Comparison of ENCODE assay signal across 15 cellular contexts in genomic region chr17:61415374-61416210, GRCh38. TPM values are rescaled to one million over a fixed set of nuclear protein-coding genes. Genes with fewer than 3 reads are reported as not detected.
DNase-seq lines count a peak whose midpoint lies in the region; ATAC-seq and TF ChIP-seq lines count a peak whose summit lies in the region.
"Had no signal": no experiment of that assay in that cellular context is flagged by ENCODE, and none has a peak within 500 bp of the region (broad histone marks: within the 10 kb centered on the region; RNA-seq: fewer than 3 reads in every experiment).

No MANE protein-coding gene starts in this region.

- no peak overlapping the region for H4K8ac ChIP-seq in mesenchymal stem cell (ENCODE audit: low read length)

- no peak overlapping the region for H4K91ac ChIP-seq in mesenchymal stem cell (ENCODE audit: low read length)

- H3K9me3 ChIP-seq in heart right ventricle, result no peaks in the 10 kb centered on the region
- H3K9me3 ChIP-seq in colonic mucosa, result no peaks in the 10 kb centered on the region
- H3K9me3 ChIP-seq in mesenchymal stem cell (ENCODE audit: control insufficient read depth, low read length), result no peaks in the 10 kb centered on the region
- no peaks in the 10 kb centered on the region for H3K9me3 ChIP-seq in upper lobe of right lung

- no peak overlapping the region for H3K4me2 ChIP-seq in mesenchymal stem cell (ENCODE audit: low read length, poor library complexity, severe bottlenecking)

- H3K79me1 ChIP-seq in mesenchymal stem cell (replicated peaks; ENCODE audit: low read length, poor library complexity, severe bottlenecking), result peaks cover 2% of the 10 kb centered on the region

- H3K9ac ChIP-seq in colonic mucosa (ENCODE audit: low read depth in 2 of 2, low read length in 2 of 2), result no peak overlapping the region
- peak overlapping the region; percentile 75 for H3K9ac ChIP-seq in mesenchymal stem cell (ENCODE audit: low read length)

- H3K27ac ChIP-seq in heart right ventricle (peak overlapping the region in 2 of 10 donors; percentile 14 to 56), colonic mucosa (no peak overlapping the region), mesenchymal stem cell (ENCODE audit: low read length, poor library complexity, severe bottlenecking) (no peak overlapping the region), upper lobe of right lung (peak overlapping the region; percentile 90)

- ATAC-seq in Right ventricle myocardium inferior (no peak), heart right ventricle (no peak), upper lobe of right lung (no peak), GM19324 (IDR thresholded peaks at IDR 0.05; ENCODE audit: low FRiP score, unreplicated experiment) (no peak)

- WGBS in heart right ventricle, 2 donors, result 94 to 99% methylated on average over 6 of the region's 6 CpGs
- 93% methylated on average over 5 of the region's 6 CpGs for WGBS in mesenchymal stem cell

- H3K36me3 ChIP-seq in heart right ventricle, result no peaks in the 10 kb centered on the region
- H3K36me3 ChIP-seq in colonic mucosa, result no peaks in the 10 kb centered on the region
- no peaks in the 10 kb centered on the region for H3K36me3 ChIP-seq in mesenchymal stem cell (ENCODE audit: control insufficient read depth in 1 of 2, insufficient read depth in 2 of 2, low read depth in 1 of 2, low read length in 2 of 2)
- no peaks in the 10 kb centered on the region for H3K36me3 ChIP-seq in upper lobe of right lung

- no peak overlapping the region for H2AFZ ChIP-seq in mesenchymal stem cell (ENCODE audit: low read depth, low read length)

- H2BK120ac ChIP-seq in mesenchymal stem cell (ENCODE audit: low read depth, low read length), result no peak overlapping the region

- H3K4me3 ChIP-seq in heart right ventricle, result no peak overlapping the region
- H3K4me3 ChIP-seq in colonic mucosa, result no peak overlapping the region
- H3K4me3 ChIP-seq in mesenchymal stem cell (ENCODE audit: insufficient read depth in 1 of 2, low read depth in 1 of 2, low read length in 2 of 2), result no peak overlapping the region
- no peak overlapping the region for H3K4me3 ChIP-seq in upper lobe of right lung

- H3K4me1 ChIP-seq in heart right ventricle (peaks cover 3 to 61% (median 42%) of the 10 kb centered on the region in 9 donors), colonic mucosa (peaks cover 1% of the 10 kb centered on the region), mesenchymal stem cell (ENCODE audit: control insufficient read depth, insufficient read depth, low read depth, low read length) (peaks cover 22% of the 10 kb centered on the region), upper lobe of right lung (peaks cover 23% of the 10 kb centered on the region)

- H3K23ac ChIP-seq in mesenchymal stem cell (ENCODE audit: low read length in 2 of 2), result no peak overlapping the region

- H3K27me3 ChIP-seq in heart right ventricle, result peaks cover 0 to 61% (median 21%) of the 10 kb centered on the region in 7 donors
- H3K27me3 ChIP-seq in colonic mucosa, result peaks cover 14% of the 10 kb centered on the region
- H3K27me3 ChIP-seq in mesenchymal stem cell (ENCODE audit: control insufficient read depth in 1 of 2, insufficient read depth in 1 of 2, low read length in 2 of 2), result peaks cover 8 to 21% of the 10 kb centered on the region in 2 experiments
- peaks cover 1% of the 10 kb centered on the region for H3K27me3 ChIP-seq in upper lobe of right lung

- no peak overlapping the region for H2BK12ac ChIP-seq in mesenchymal stem cell (ENCODE audit: low read length in 2 of 2)

- H2BK5ac ChIP-seq in mesenchymal stem cell (ENCODE audit: low read depth, low read length, poor library complexity, severe bottlenecking), result no peak overlapping the region

- H3K14ac ChIP-seq in mesenchymal stem cell (ENCODE audit: low read length in 2 of 2), result no peak overlapping the region

- DNase-seq in Right ventricle myocardium inferior (ENCODE audit: missing footprints) (peak; percentile 41), heart right ventricle (no peak), colonic mucosa (peak; percentile 16), mesenchymal stem cell (peak; percentile 61), upper lobe of right lung (no peak), amniotic stem cell (lab: John Stamatoyannopoulos, UW) (no peak), NCI-H226 (no peak)
- DNase-seq: ACHN; effector memory CD4-positive, alpha-beta T cell; Karpas-422; NCI-H1694; NCI-H526 had no signal

- TF ChIP-seq CTCF in heart right ventricle (IDR thresholded peaks at IDR 0.05) (no peak), colonic mucosa (IDR thresholded peaks at IDR 0.05) (no peak), upper lobe of right lung (IDR thresholded peaks at IDR 0.05) (no peak)

- intact Hi-C loops in Right ventricle myocardium inferior (cut with DNase I), result loop anchor here (10.0 kb wide), 1 partner anchor 59 kb away; no protein-coding TSS in a partner anchor
- intact Hi-C loops in heart right ventricle (cut with DNase I), result loop anchor here in 7 of 10 donors (2.0 to 10.0 kb wide), 8 partner anchors 135 to 701 kb away; partner anchors contain the start of gene MED13 (in 1 of the 7)
- intact Hi-C loops in colonic mucosa (cut with DNase I), result loop anchor here (2.0 kb wide), 1 partner anchor 135 kb away; no protein-coding TSS in a partner anchor
- intact Hi-C loops in upper lobe of right lung (cut with DNase I), result no loop called here

- H2AK5ac ChIP-seq in mesenchymal stem cell (ENCODE audit: low read length, severe bottlenecking), result no peak overlapping the region

- H2BK15ac ChIP-seq in mesenchymal stem cell (ENCODE audit: low read depth, poor library complexity, severe bottlenecking), result no peak overlapping the region

- no peak overlapping the region for H3K18ac ChIP-seq in mesenchymal stem cell (ENCODE audit: low read depth in 1 of 2, low read length in 2 of 2)

- no peak overlapping the region for H3K4ac ChIP-seq in mesenchymal stem cell (ENCODE audit: low read depth in 1 of 2, low read length in 2 of 2)

RNA-seq across cellular contexts. Expression of gene TBX2, which starts 15.9 kb away (rescaled TPM):
- total RNA-seq in Right ventricle myocardium inferior, result 12.1 TPM
- total RNA-seq in heart right ventricle, result 10 to 100 TPM in 5 of 10 donors, 1 to 10 TPM in 5; 4.6 to 21.8 (median 10.0) TPM
- polyA plus RNA-seq in heart right ventricle, result 10 to 100 TPM; 13.4 to 31.1 TPM
- 1 to 10 TPM; 5.0 to 5.3 TPM for total RNA-seq in colonic mucosa
- polyA plus RNA-seq in mesenchymal stem cell (2013, experiment 1 of 2), result 118 TPM
- 123 TPM for polyA plus RNA-seq in mesenchymal stem cell (2013, experiment 2 of 2)
- total RNA-seq in upper lobe of right lung, result 122 TPM

RNA-seq across cellular contexts. Expression of gene TBX4, which starts 36.6 kb away (rescaled TPM):
- not detected for total RNA-seq in Right ventricle myocardium inferior
- not detected for total RNA-seq in heart right ventricle
- under 1 TPM in 1 of 2 donors, not detected in 1; 0.03 TPM for polyA plus RNA-seq in heart right ventricle
- not detected for total RNA-seq in colonic mucosa
- not detected for polyA plus RNA-seq in mesenchymal stem cell (2013, experiment 1 of 2)
- not detected for polyA plus RNA-seq in mesenchymal stem cell (2013, experiment 2 of 2)
- 28.6 TPM for total RNA-seq in upper lobe of right lung
- total RNA-seq: glomerular endothelial cell, temporal lobe had no signal

Comparison
In these comparisons a context has a peak if more than half of its experiments do, and no peak if none do; other contexts are left out.
1. DNase-seq: peak in Right ventricle myocardium inferior (single experiment), colonic mucosa (single experiment) and mesenchymal stem cell (single experiment); none in heart right ventricle (0 of 2), upper lobe of right lung (single experiment), amniotic stem cell (single experiment) and NCI-H226 (single experiment).
2. RNA of gene TBX4, which starts 36.6 kb away (total RNA-seq): 28.6 TPM in upper lobe of right lung (single experiment); not detected in colonic mucosa, not detected in Right ventricle myocardium inferior (single experiment) and not detected in heart right ventricle; every median in the first group is over 10 times any median in the second.